Comparison of ENCODE assay signal across 15 cellular contexts in the genomic region with DNA sequence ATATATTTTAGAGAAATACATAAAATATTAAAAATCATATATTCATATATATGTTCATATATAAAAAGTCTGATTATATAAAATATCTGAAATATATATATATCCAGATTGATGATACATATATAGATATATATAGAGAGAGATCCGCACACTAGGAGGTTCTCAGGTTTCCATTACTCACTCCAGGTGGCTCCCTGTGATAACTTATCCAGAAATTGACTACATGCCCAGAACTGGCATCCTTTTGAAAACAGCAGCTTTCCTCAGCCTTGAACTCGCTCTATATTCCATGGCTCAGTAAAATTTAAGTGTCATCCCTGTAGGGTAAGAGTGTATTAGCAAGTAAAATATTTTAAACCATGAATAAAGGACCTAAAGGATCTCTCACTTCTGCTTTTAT.
DNase-seq lines count a peak whose midpoint lies in the region; ATAC-seq and TF ChIP-seq lines count a peak whose summit lies in the region.
"Had no signal": no experiment of that assay in that cellular context is flagged by ENCODE, and none has a peak within 500 bp of the region (broad histone marks: within the 10 kb centered on the region; RNA-seq: fewer than 3 reads in every experiment).

No MANE protein-coding gene starts in this region.

- TF ChIP-seq CTCF in fibroblast of the aortic adventitia (IDR thresholded peaks at IDR 0.05; ENCODE audit: insufficient read depth, low read length): no peak

- no peak overlapping the region for H3K4me3 ChIP-seq in fibroblast of the aortic adventitia (ENCODE audit: low read depth, low read length)
- H3K4me3 ChIP-seq: vagina had no signal

- DNase-seq in DMS53 treated with DMSO at 0.1 percent for 48 hours (lab: John Stamatoyannopoulos, UW; ENCODE audit: unreplicated experiment): peak; percentile 34
- peak; percentile 54 for DNase-seq in NCI-H1694 (lab: John Stamatoyannopoulos, UW)
- DNase-seq in OCI-M1 (lab: John Stamatoyannopoulos, UW): peak; percentile 10
- peak; percentile 4 for DNase-seq in fibroblast of the aortic adventitia (ENCODE audit: low read depth)
- DNase-seq in 8988T: no peak
- DNase-seq in central memory CD4-positive, alpha-beta T cell: no peak
- no peak for DNase-seq in Ammon's horn (ENCODE audit: low spot score)
- DNase-seq: activated CD4-positive, alpha-beta T cell treated with anti-CD3 and anti-CD28 coated beads, Interleukin-2, amount 10 ng/mL, durations not matched to agents 7 days and 5 days; anterior cingulate cortex; left cardiac atrium; NCI-H2029 treated with DMSO at 0.1 percent for 48 hours; stimulated activated CD8-positive, alpha-beta memory T cell treated with anti-CD3 and anti-CD28 coated beads, Interleukin-4, amount 100 ng/mL, for 48 hours; substantia nigra had no signal

- no peak for ATAC-seq in HG03159 (IDR thresholded peaks at IDR 0.05; ENCODE audit: unreplicated experiment)
- ATAC-seq: left cardiac atrium had no signal

Comparison
In these comparisons a context has a peak if more than half of its experiments do, and no peak if none do; other contexts are left out.
1. DNase-seq: peak in DMS53 treated with DMSO at 0.1 percent for 48 hours (single experiment), NCI-H1694 (single experiment), OCI-M1 (single experiment) and fibroblast of the aortic adventitia (single experiment); none in 8988T (single experiment), central memory CD4-positive, alpha-beta T cell (single experiment) and Ammon's horn (single experiment).